Comparison of ENCODE assay signal across 12 cellular contexts in the genomic region with DNA sequence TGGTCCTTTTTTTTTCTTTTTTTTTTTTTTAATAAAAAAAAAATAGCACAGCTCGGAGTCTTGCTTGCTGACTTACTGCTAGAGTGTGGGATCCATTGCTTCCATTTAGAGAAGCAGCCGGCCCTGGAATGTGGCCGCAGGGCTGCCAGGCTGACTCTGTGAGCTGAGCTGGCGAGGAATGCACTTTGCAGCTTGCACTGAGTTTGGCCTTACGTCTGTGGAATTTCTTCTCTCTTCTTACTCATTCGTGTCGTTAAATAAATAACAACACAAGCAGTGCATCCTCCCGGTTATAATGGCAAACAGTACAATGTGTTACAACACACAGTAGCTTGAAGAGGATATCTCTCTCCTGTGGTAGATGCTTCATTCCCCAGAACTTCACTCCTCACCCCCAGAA.
A peak's percentile ranks its signal among the peaks of the same experiment; 100 is the strongest.
DNase-seq lines count a peak whose midpoint lies in the region; ATAC-seq, FAIRE-seq and TF ChIP-seq lines count a peak whose summit lies in the region.
"Had no signal": no experiment of that assay in that cellular context is flagged by ENCODE, and none has a peak within 500 bp of the region (broad histone marks: within the 10 kb centered on the region; RNA-seq: fewer than 3 reads in every experiment).

No MANE protein-coding gene starts in this region.

- H3K36me3 Mint-ChIP-seq in nephron progenitor cell (ENCODE audit: low read depth) = no peaks in the 10 kb centered on the region

- H3K9me3 ChIP-seq in small intestine (ENCODE audit: control insufficient read depth, low read depth) = no peaks in the 10 kb centered on the region
- H3K9me3 ChIP-seq: Peyer's patch had no signal

- no peaks in the 10 kb centered on the region for H3K36me3 ChIP-seq in small intestine (ENCODE audit: control insufficient read depth in 2 of 2, insufficient read depth in 2 of 2, low read length in 2 of 2)
- H3K36me3 ChIP-seq: Peyer's patch had no signal

- in situ Hi-C loops in SK-MEL-5 (cut with HindIII; ENCODE audit: low pct_unique_long_range_greater_than_20kb, low sequenced_read_pairs) = no loop called here

- no peaks in the 10 kb centered on the region for H3K4me1 Mint-ChIP-seq in nephron progenitor cell

- H3K9me3 Mint-ChIP-seq in nephron progenitor cell = no peaks in the 10 kb centered on the region

- no peak overlapping the region for H3K4me3 Mint-ChIP-seq in nephron progenitor cell

- H3K27ac ChIP-seq in small intestine (ENCODE audit: low read depth in 1 of 2, low read length in 1 of 2) = no peak overlapping the region

- no peak overlapping the region for H3K4me3 ChIP-seq in fibroblast of pulmonary artery (replicated peaks; ENCODE audit: low read depth, low read length)
- H3K4me3 ChIP-seq in small intestine (ENCODE audit: low read depth in 1 of 2, low read length in 2 of 2) = no peak overlapping the region
- H3K4me3 ChIP-seq: Peyer's patch had no signal

- FAIRE-seq in small intestine (lab: Jason Lieb, UNC) = no peak
- FAIRE-seq: D721Med had no signal

- H3K27me3 ChIP-seq in small intestine (ENCODE audit: control insufficient read depth in 2 of 2, insufficient read depth in 2 of 2, low read length in 2 of 2) = no peaks in the 10 kb centered on the region
- H3K27me3 ChIP-seq: Peyer's patch had no signal

- no peak overlapping the region for H3K27ac Mint-ChIP-seq in nephron progenitor cell

- H3K4me1 ChIP-seq in small intestine (ENCODE audit: control insufficient read depth in 2 of 2, insufficient read depth in 1 of 2, low read depth in 1 of 2, low read length in 1 of 2) = no peaks in the 10 kb centered on the region
- H3K4me1 ChIP-seq: Peyer's patch had no signal

- peaks cover 27% of the 10 kb centered on the region for H3K27me3 Mint-ChIP-seq in nephron progenitor cell (ENCODE audit: low read depth, poor library complexity)

- peak; percentile 75 for DNase-seq in AG20443 (ENCODE audit: low spot score)
- peak; percentile 25 for DNase-seq in SK-MEL-5 (ENCODE audit: low read depth, low spot score)
- DNase-seq in fibroblast of pulmonary artery (ENCODE audit: low read depth) = peak; percentile 3
- DNase-seq in nephron progenitor cell = peak; percentile 41
- DNase-seq in small intestine = no peak
- no peak for DNase-seq in GM19238 (ENCODE audit: insufficient read length, low spot score)
- DNase-seq: activated effector memory CD4-positive, alpha-beta T cell treated with Interleukin-2 at 50 U/mL for 16 hours; Peyer's patch had no signal

- WGBS in small intestine, 3 donors = 52 to 75% (median 66%) methylated on average over 8 of the region's 8 CpGs

- no peak for TF ChIP-seq CTCF in fibroblast of pulmonary artery (IDR thresholded peaks at IDR 0.05; ENCODE audit: low read length, missing control alignments)
- TF ChIP-seq CTCF in nephron progenitor cell (IDR thresholded peaks at IDR 0.05) = no peak

- ATAC-seq in HG03097 (IDR thresholded peaks at IDR 0.05; ENCODE audit: low FRiP score, unreplicated experiment) (no peak), HG03196 (IDR thresholded peaks at IDR 0.05; ENCODE audit: unreplicated experiment) (no peak)
- ATAC-seq: left lobe of liver had no signal

Comparison
In these comparisons a context has a peak if more than half of its experiments do, and no peak if none do; other contexts are left out.
1. DNase-seq: peak in AG20443 (single experiment), SK-MEL-5 (single experiment), fibroblast of pulmonary artery (single experiment) and nephron progenitor cell (single experiment); none in small intestine (single experiment) and GM19238 (single experiment).